12 cellular contexts compared by ENCODE assay signal in genomic region chrX:397575-397974, GRCh38. TPM values are rescaled to one million over a fixed set of nuclear protein-coding genes. Genes with fewer than 3 reads are reported as not detected.
A peak's percentile ranks its signal among the peaks of the same experiment; 100 is the strongest.
DNase-seq lines count a peak whose midpoint lies in the region; ATAC-seq and TF ChIP-seq lines count a peak whose summit lies in the region.
"Had no signal": no experiment of that assay in that cellular context is flagged by ENCODE, and none has a peak within 500 bp of the region (broad histone marks: within the 10 kb centered on the region; RNA-seq: fewer than 3 reads in every experiment).

No MANE protein-coding gene starts in this region.

- H3K4me2 ChIP-seq in GM23338 (peak overlapping the region; percentile 18; the same call in 1 of the 2 replicates), hepatocyte (peak overlapping the region; percentile 49)

- WGBS in hepatocyte (ENCODE audit: low lambda C conversion rate, missing lambda C conversion rate), result 30% methylated on average over 20 of the region's 20 CpGs

- no peaks in the 10 kb centered on the region for H3K36me3 ChIP-seq in GM23338 (ENCODE audit: insufficient read depth)
- no peaks in the 10 kb centered on the region for H3K36me3 ChIP-seq in hepatocyte (replicated peaks; ENCODE audit: insufficient read depth, low read depth)

- intact Hi-C loops in Calu3 (cut with micrococcal nuclease; ENCODE audit: unreplicated experiment), result no loop called here

- peaks cover 3% of the 10 kb centered on the region; the same call in 1 of the 3 replicates for H3K4me1 Mint-ChIP-seq in GM23338
- H3K4me1 Mint-ChIP-seq in Calu3 (ENCODE audit: low read depth, unreplicated experiment), result no peaks in the 10 kb centered on the region

- H3K27ac Mint-ChIP-seq in GM23338 (0 out of 2 replicates have a peak overlapping the region, but pooled peaks have one; percentile 27), Calu3 (ENCODE audit: unreplicated experiment) (no peak overlapping the region)
- H3K27ac Mint-ChIP-seq: IgD-negative memory B cell had no signal

- no TSS peak for BruUV-seq in Calu3 (replicated peaks; lab: Mats Ljungman, UMichigan)

- no peaks in the 10 kb centered on the region for H3K9me2 ChIP-seq in GM23338 (ENCODE audit: insufficient read depth)
- no peaks in the 10 kb centered on the region for H3K9me2 ChIP-seq in hepatocyte (replicated peaks; ENCODE audit: insufficient read depth)

- H3K9me3 Mint-ChIP-seq in GM23338, result no peaks in the 10 kb centered on the region; the same call in 1 of the 3 replicates
- H3K9me3 Mint-ChIP-seq in Calu3 (ENCODE audit: low read depth, unreplicated experiment), result peaks cover under 1% of the 10 kb centered on the region
- H3K9me3 Mint-ChIP-seq: IgD-negative memory B cell had no signal

- H3K79me2 ChIP-seq in GM23338 (replicated peaks; ENCODE audit: insufficient read depth) (no peaks in the 10 kb centered on the region), hepatocyte (no peaks in the 10 kb centered on the region)

- H3K27ac ChIP-seq in GM23338 (ENCODE audit: low read depth) (0 out of 2 replicates have a peak overlapping the region, but pooled peaks have one; percentile 3), hepatocyte (no peak overlapping the region)

- H3K4me1 ChIP-seq in GM23338 (ENCODE audit: insufficient read depth) (no peaks in the 10 kb centered on the region), hepatocyte (ENCODE audit: insufficient read depth) (no peaks in the 10 kb centered on the region)

- H2AFZ ChIP-seq in GM23338, result no peak overlapping the region; the same call in 1 of the 2 replicates
- H2AFZ ChIP-seq in hepatocyte, result no peak overlapping the region

- no peak overlapping the region for H3K4me3 Mint-ChIP-seq in GM23338
- H3K4me3 Mint-ChIP-seq in Calu3 (ENCODE audit: low read depth, unreplicated experiment), result no peak overlapping the region
- H3K4me3 Mint-ChIP-seq: IgD-negative memory B cell had no signal

- H3K9me3 ChIP-seq in hepatocyte (ENCODE audit: low read depth), result no peaks in the 10 kb centered on the region

- DNase-seq in GM23338 (ENCODE audit: low spot score) (peak; percentile 78), cerebellar cortex (ENCODE audit: low spot score) (peak; percentile 58), hepatocyte (ENCODE audit: low spot score) (peak; percentile 28), skeletal muscle cell (ENCODE audit: low read depth) (peak; percentile 54), DMS153 treated with DMSO at 0.1 percent for 48 hours (lab: John Stamatoyannopoulos, UW; ENCODE audit: unreplicated experiment) (no peak), Calu3 (no peak), T-helper 1 cell (no peak)
- DNase-seq: central memory CD4-positive, alpha-beta T cell; NCI-H2029 treated with DMSO at 0.1 percent for 48 hours; stimulated activated CD4-positive, alpha-beta T cell treated with anti-CD3 and anti-CD28 coated beads, Interleukin-4, amount 100 ng/mL, for 1 hour had no signal

- H3K27me3 ChIP-seq in GM23338 (ENCODE audit: insufficient read depth) (no peaks in the 10 kb centered on the region), hepatocyte (no peaks in the 10 kb centered on the region)

- peak; percentile 87 for ATAC-seq in GM23338
- ATAC-seq in GM19452 (IDR thresholded peaks at IDR 0.05; ENCODE audit: unreplicated experiment), result no peak

- no peaks in the 10 kb centered on the region for H3K27me3 Mint-ChIP-seq in GM23338 (ENCODE audit: insufficient read depth, low read depth, poor library complexity)
- H3K27me3 Mint-ChIP-seq in Calu3 (ENCODE audit: unreplicated experiment), result no peaks in the 10 kb centered on the region
- H3K27me3 Mint-ChIP-seq: IgD-negative memory B cell had no signal

- H3F3A ChIP-seq in GM23338 (replicated peaks; ENCODE audit: low read depth), result peaks cover under 1% of the 10 kb centered on the region; the same call in 1 of the 2 replicates

- TF ChIP-seq CTCF in GM23338 (conservative IDR thresholded peaks at IDR 0.05; ENCODE audit: low read depth in 2 of 2) (no peak), hepatocyte (IDR thresholded peaks at IDR 0.05; ENCODE audit: poor library complexity) (no peak), Calu3 (IDR thresholded peaks at IDR 0.05; ENCODE audit: unreplicated experiment) (no peak)

- CTCF ChIA-PET in Calu3 (lab: Charles Lee), result no interaction called here

- H3K36me3 Mint-ChIP-seq in GM23338 (ENCODE audit: low read depth), result no peaks in the 10 kb centered on the region
- H3K36me3 Mint-ChIP-seq in Calu3 (ENCODE audit: insufficient read depth, unreplicated experiment), result no peaks in the 10 kb centered on the region

- no peak overlapping the region for H3K4me3 ChIP-seq in GM23338
- no peak overlapping the region for H3K4me3 ChIP-seq in hepatocyte
- no peak overlapping the region for H3K4me3 ChIP-seq in skeletal muscle cell (ENCODE audit: low read depth, low read length)

- H4K20me1 ChIP-seq in GM23338 (replicated peaks; ENCODE audit: insufficient read depth) (no peaks in the 10 kb centered on the region), hepatocyte (ENCODE audit: insufficient read depth, poor library complexity, severe bottlenecking) (no peaks in the 10 kb centered on the region)

TF ChIP-seq in GM23338, 12 proteins besides CTCF, POLR2A, EP300 and RAD21 (continues in another document):
- no peak for TF ChIP-seq ZNF462 (CRISPR knock-in tag; IDR thresholded peaks at IDR 0.05)
- TF ChIP-seq NANOG (IDR thresholded peaks at IDR 0.05; ENCODE audit: borderline replicate concordance), result no peak
- TF ChIP-seq JUNB (IDR thresholded peaks at IDR 0.05; ENCODE audit: unreplicated experiment), result no peak
- TF ChIP-seq EZH2 (IDR thresholded peaks at IDR 0.05; ENCODE audit: low read depth, unreplicated experiment), result no peak
- no peak for TF ChIP-seq EZH2phosphoT487 (IDR thresholded peaks at IDR 0.05; ENCODE audit: unreplicated experiment)

RNA-seq across cellular contexts. Expression of gene PPP2R3B, which starts 10.9 kb away (rescaled TPM):
- total RNA-seq in GM23338 (2014; rRNA removed; shearing (Covaris generic)), result 71.6 and 104 TPM in 2 replicates
- polyA plus RNA-seq in GM23338 (2016; fragmentation: Nextera tagmentation; extraction: Ambion mirVana), result 50.1 and 54.8 TPM in 2 replicates
- 13.0 and 24.3 TPM in 2 replicates for total RNA-seq in hepatocyte
- 21.1 and 22.4 TPM in 2 replicates for polyA plus RNA-seq in hepatocyte
- 25.4 and 26.9 TPM in 2 replicates for total RNA-seq in Calu3 (2022)

Comparison
In these comparisons a context has a peak if more than half of its experiments do, and no peak if none do; other contexts are left out.
1. DNase-seq: peak in GM23338 (single experiment), cerebellar cortex (single experiment), hepatocyte (single experiment) and skeletal muscle cell (single experiment); none in DMS153 treated with DMSO at 0.1 percent for 48 hours (single experiment), Calu3 (single experiment) and T-helper 1 cell (0 of 5).